In genomic region chr1:180909005-180909414, GRCh38 we compare ENCODE assay signal across 16 cellular contexts. TPM values are rescaled to one million over a fixed set of nuclear protein-coding genes. Genes with fewer than 3 reads are reported as not detected.
DNase-seq lines count a peak whose midpoint lies in the region; ATAC-seq, FAIRE-seq and TF ChIP-seq lines count a peak whose summit lies in the region.
"Had no signal": no experiment of that assay in that cellular context is flagged by ENCODE, and none has a peak within 500 bp of the region (broad histone marks: within the 10 kb centered on the region; RNA-seq: fewer than 3 reads in every experiment).

No MANE protein-coding gene starts in this region.

- H3K9me3 ChIP-seq in MM.1S (replicated peaks; ENCODE audit: insufficient read depth, low read length) = no peaks in the 10 kb centered on the region

- H4K20me1 ChIP-seq in MM.1S (ENCODE audit: insufficient read depth, low read length) = no peaks in the 10 kb centered on the region

- no peak overlapping the region for H2AFZ ChIP-seq in MM.1S (ENCODE audit: low read length)

- H3K36me3 ChIP-seq in MM.1S (replicated peaks; ENCODE audit: insufficient read depth, low read length) = no peaks in the 10 kb centered on the region

- H3F3A ChIP-seq in MM.1S (ENCODE audit: insufficient read depth, low read length) = no peaks in the 10 kb centered on the region

- H3K4me1 ChIP-seq in MM.1S (ENCODE audit: low read length) = peaks cover 5% of the 10 kb centered on the region; the same call in 1 of the 2 replicates

- H3K4me3 ChIP-seq in GM12865 (ENCODE audit: low read depth, low read length) = no peak overlapping the region
- no peak overlapping the region for H3K4me3 ChIP-seq in MM.1S (ENCODE audit: low read length)
- H3K4me3 ChIP-seq: smooth muscle cell had no signal

- TF ChIP-seq CTCF in GM12865 (IDR thresholded peaks at IDR 0.05; ENCODE audit: insufficient read depth, low read depth, low read length, missing control alignments) (no peak), MM.1S (IDR thresholded peaks at IDR 0.05; ENCODE audit: low read length) (no peak)

- FAIRE-seq in GM19239 (lab: Jason Lieb, UNC) = no peak
- FAIRE-seq: H54 had no signal

- no peak overlapping the region for H3K27ac ChIP-seq in MM.1S (ENCODE audit: low read length)
- H3K27ac ChIP-seq: KMS-11 had no signal

- peak; percentile 32 for DNase-seq in GM12865 (ENCODE audit: low read depth)
- peak; percentile 48 for DNase-seq in GM19239 (ENCODE audit: insufficient read length, low spot score)
- DNase-seq in MM.1S = peak; percentile 19
- no peak for DNase-seq in amygdala (lab: John Stamatoyannopoulos, UW)
- no peak for DNase-seq in A172 (ENCODE audit: low spot score)
- no peak for DNase-seq in HUDEP-2 (lab: John Stamatoyannopoulos, UW; ENCODE audit: unreplicated experiment in 76 of 76)
- DNase-seq in OCI-M2 (lab: John Stamatoyannopoulos, UW; ENCODE audit: unreplicated experiment) = no peak
- DNase-seq: AML-193, caudate nucleus, NCI-H2107 had no signal

- peaks cover 24% of the 10 kb centered on the region for H3K27me3 ChIP-seq in MM.1S (replicated peaks; ENCODE audit: insufficient read depth, low read length)

- H3K9me2 ChIP-seq in MM.1S (replicated peaks; ENCODE audit: insufficient read depth, low read length) = no peaks in the 10 kb centered on the region

- peak; percentile 26 for ATAC-seq in HG02759 (IDR thresholded peaks at IDR 0.05; ENCODE audit: unreplicated experiment)
- ATAC-seq: activated T-helper 17 cell treated with anti-CD3 and anti-CD28 coated beads, Interleukin-2, amount 50 U/mL, for 72 hours; esophagus mucosa had no signal

- H3K9ac ChIP-seq in MM.1S (ENCODE audit: low read length) = no peak overlapping the region
- H3K9ac ChIP-seq: KMS-11 had no signal

- no peaks in the 10 kb centered on the region for H3K79me2 ChIP-seq in MM.1S (ENCODE audit: low read length)

- H3K4me2 ChIP-seq in MM.1S (ENCODE audit: low read depth, low read length) = peak overlapping the region; percentile 14
- H3K4me2 ChIP-seq: KMS-11, smooth muscle cell had no signal

RNA-seq across cellular contexts. Expression of gene KIAA1614, which starts 3.7 kb away (rescaled TPM):
- 3.8 and 9.4 TPM in 2 replicates for total RNA-seq in A172 (2014; rRNA removed; shearing (Covaris generic))

Comparison
In these comparisons a context has a peak if more than half of its experiments do, and no peak if none do; other contexts are left out.
1. DNase-seq: peak in GM12865 (single experiment), GM19239 (single experiment) and MM.1S (single experiment); none in amygdala (0 of 56), A172 (single experiment), HUDEP-2 (0 of 76) and OCI-M2 (single experiment).